ENCODE assay signal across 16 cellular contexts in genomic region chr5:17370651-17371050, GRCh38.
DNase-seq lines count a peak whose midpoint lies in the region; ATAC-seq and TF ChIP-seq lines count a peak whose summit lies in the region.
"Had no signal": no experiment of that assay in that cellular context is flagged by ENCODE, and none has a peak within 500 bp of the region (broad histone marks: within the 10 kb centered on the region; RNA-seq: fewer than 3 reads in every experiment).

No MANE protein-coding gene starts in this region.

- H3K27ac Mint-ChIP-seq in type B pancreatic cell (peak overlapping the region; percentile 48), glutamatergic neuron (ENCODE audit: unreplicated experiment) (no peak overlapping the region)
- H3K27ac Mint-ChIP-seq in stimulated activated effector memory CD8-positive, alpha-beta T cell treated with anti-CD3 and anti-CD28 coated beads, Interleukin-12 subunit alpha, Interleukin-12 subunit beta, amount 100 ng/mL, for 72 hours, result no peak overlapping the region
- H3K27ac Mint-ChIP-seq: CD8-positive, alpha-beta memory T cell had no signal

- H3K9me3 Mint-ChIP-seq in type B pancreatic cell (peaks cover 5% of the 10 kb centered on the region), glutamatergic neuron (ENCODE audit: unreplicated experiment) (peaks cover 3% of the 10 kb centered on the region)
- H3K9me3 Mint-ChIP-seq in stimulated activated effector memory CD8-positive, alpha-beta T cell treated with anti-CD3 and anti-CD28 coated beads, Interleukin-12 subunit alpha, Interleukin-12 subunit beta, amount 100 ng/mL, for 72 hours, result peaks cover 15% of the 10 kb centered on the region

- no peaks in the 10 kb centered on the region for H3K9me3 ChIP-seq in SU-DHL-6 (ENCODE audit: insufficient read depth, low read length)
- H3K9me3 ChIP-seq: BLaER1, Caco-2, HAP-1 had no signal

- H3K9ac ChIP-seq in SU-DHL-6 (ENCODE audit: low read length), result no peak overlapping the region
- H3K9ac ChIP-seq: BLaER1 had no signal

- H3K27me3 ChIP-seq in SU-DHL-6 (ENCODE audit: low read length) (no peaks in the 10 kb centered on the region), foreskin keratinocyte (no peaks in the 10 kb centered on the region)
- H3K27me3 ChIP-seq: BLaER1 had no signal

- H3K9me2 ChIP-seq in SU-DHL-6 (replicated peaks; ENCODE audit: insufficient read depth, low read length), result no peaks in the 10 kb centered on the region

- H3K4me1 Mint-ChIP-seq in type B pancreatic cell (ENCODE audit: unreplicated experiment), result peaks cover 25% of the 10 kb centered on the region
- no peaks in the 10 kb centered on the region for H3K4me1 Mint-ChIP-seq in stimulated activated effector memory CD8-positive, alpha-beta T cell treated with anti-CD3 and anti-CD28 coated beads, Interleukin-12 subunit alpha, Interleukin-12 subunit beta, amount 100 ng/mL, for 72 hours
- H3K4me1 Mint-ChIP-seq in glutamatergic neuron (ENCODE audit: low read depth, unreplicated experiment), result peaks cover 29% of the 10 kb centered on the region
- H3K4me1 Mint-ChIP-seq: CD8-positive, alpha-beta memory T cell had no signal

- TF ChIP-seq CTCF in SU-DHL-6 (IDR thresholded peaks at IDR 0.05; ENCODE audit: insufficient read depth, low read length, poor library complexity, severe bottlenecking) (no peak), foreskin keratinocyte (conservative IDR thresholded peaks at IDR 0.05) (no peak), type B pancreatic cell (conservative IDR thresholded peaks at IDR 0.05) (no peak), glutamatergic neuron (IDR thresholded peaks at IDR 0.05; ENCODE audit: partially characterized antibody, unreplicated experiment) (no peak)

- H3K36me3 Mint-ChIP-seq in type B pancreatic cell (peaks cover 3% of the 10 kb centered on the region), glutamatergic neuron (ENCODE audit: unreplicated experiment) (no peaks in the 10 kb centered on the region)
- H3K36me3 Mint-ChIP-seq in stimulated activated effector memory CD8-positive, alpha-beta T cell treated with anti-CD3 and anti-CD28 coated beads, Interleukin-12 subunit alpha, Interleukin-12 subunit beta, amount 100 ng/mL, for 72 hours, result no peaks in the 10 kb centered on the region
- H3K36me3 Mint-ChIP-seq: CD8-positive, alpha-beta memory T cell had no signal

- H3K4me2 ChIP-seq in SU-DHL-6 (ENCODE audit: low read depth, low read length, poor library complexity, severe bottlenecking), result no peak overlapping the region
- H3K4me2 ChIP-seq: BLaER1 had no signal

- H3K27me3 Mint-ChIP-seq in type B pancreatic cell (no peaks in the 10 kb centered on the region), glutamatergic neuron (ENCODE audit: unreplicated experiment) (peaks cover 7% of the 10 kb centered on the region)
- H3K27me3 Mint-ChIP-seq: CD8-positive, alpha-beta memory T cell had no signal

- intact Hi-C loops in left ventricle myocardium superior (cut with micrococcal nuclease), result no loop called here

- H3K36me3 ChIP-seq in SU-DHL-6 (ENCODE audit: low read length), result no peaks in the 10 kb centered on the region
- H3K36me3 ChIP-seq: BLaER1, HAP-1 had no signal

- H3K27ac ChIP-seq in SU-DHL-6 (ENCODE audit: low read depth, low read length) (no peak overlapping the region), foreskin keratinocyte (peak overlapping the region; percentile 81)
- H3K27ac ChIP-seq: BLaER1 had no signal

- peak overlapping the region; percentile 21 for H2AFZ ChIP-seq in SU-DHL-6 (ENCODE audit: low read depth, low read length, severe bottlenecking)

- no peaks in the 10 kb centered on the region for H3K79me2 ChIP-seq in SU-DHL-6 (ENCODE audit: insufficient read depth, low read length)

- DNase-seq in NCI-H748 (lab: John Stamatoyannopoulos, UW; ENCODE audit: unreplicated experiment) (peak; percentile 30), NCI-H748 treated with DMSO at 0.1 percent for 48 hours (lab: John Stamatoyannopoulos, UW) (no peak), foreskin keratinocyte (peak; percentile 62 to 81), type B pancreatic cell (ENCODE audit: extremely low spot score, unreplicated experiment) (no peak), left ventricle myocardium superior (no peak), glutamatergic neuron (no peak)
- DNase-seq in stimulated activated effector memory CD8-positive, alpha-beta T cell treated with anti-CD3 and anti-CD28 coated beads, Interleukin-12 subunit alpha, Interleukin-12 subunit beta, amount 100 ng/mL, for 72 hours (ENCODE audit: low spot score in 2 of 2), result no peak
- DNase-seq: 8988T; AML-193; Caco-2; CD8-positive, alpha-beta memory T cell; DND-41; GDM1 had no signal

- ATAC-seq in foreskin keratinocyte, result peak; percentile 93
- no peak for ATAC-seq in left ventricle myocardium superior
- no peak for ATAC-seq in stimulated activated effector memory CD8-positive, alpha-beta T cell treated with anti-CD3 and anti-CD28 coated beads, Interleukin-12 subunit alpha, Interleukin-12 subunit beta, amount 100 ng/mL, for 72 hours

- no peak overlapping the region for H3K4me3 ChIP-seq in SU-DHL-6 (ENCODE audit: insufficient read depth, low read length, poor library complexity, severe bottlenecking)
- H3K4me3 ChIP-seq: BLaER1, HAP-1 had no signal

- H3F3A ChIP-seq in SU-DHL-6 (ENCODE audit: insufficient read depth), result no peaks in the 10 kb centered on the region

- no peak overlapping the region for H3K4me3 Mint-ChIP-seq in type B pancreatic cell
- no peak overlapping the region for H3K4me3 Mint-ChIP-seq in stimulated activated effector memory CD8-positive, alpha-beta T cell treated with anti-CD3 and anti-CD28 coated beads, Interleukin-12 subunit alpha, Interleukin-12 subunit beta, amount 100 ng/mL, for 72 hours
- no peak overlapping the region for H3K4me3 Mint-ChIP-seq in glutamatergic neuron (ENCODE audit: unreplicated experiment)
- H3K4me3 Mint-ChIP-seq: CD8-positive, alpha-beta memory T cell had no signal

- peaks cover 16% of the 10 kb centered on the region for H3K4me1 ChIP-seq in foreskin keratinocyte
- H3K4me1 ChIP-seq: BLaER1 had no signal

- H4K20me1 ChIP-seq in SU-DHL-6 (ENCODE audit: low read depth, low read length), result no peaks in the 10 kb centered on the region
- H4K20me1 ChIP-seq: BLaER1 had no signal

Comparison
In these comparisons a context has a peak if more than half of its experiments do, and no peak if none do; other contexts are left out.
1. DNase-seq: peak in NCI-H748 (single experiment) and foreskin keratinocyte (2 of 2); none in NCI-H748 treated with DMSO at 0.1 percent for 48 hours (single experiment), type B pancreatic cell (single experiment), left ventricle myocardium superior (single experiment), stimulated activated effector memory CD8-positive, alpha-beta T cell treated with anti-CD3 and anti-CD28 coated beads, Interleukin-12 subunit alpha, Interleukin-12 subunit beta, amount 100 ng/mL, for 72 hours (0 of 2) and glutamatergic neuron (single experiment).